ENCODE assay signal across 14 cellular contexts in genomic region chr16:60107467-60107866, GRCh38.
DNase-seq lines count a peak whose midpoint lies in the region; ATAC-seq and TF ChIP-seq lines count a peak whose summit lies in the region.
"Had no signal": no experiment of that assay in that cellular context is flagged by ENCODE, and none has a peak within 500 bp of the region (broad histone marks: within the 10 kb centered on the region; RNA-seq: fewer than 3 reads in every experiment).

No MANE protein-coding gene starts in this region.

- no peak overlapping the region for H2AFZ ChIP-seq in PC-3 (ENCODE audit: low read length)

- H3K4me3 ChIP-seq in left ventricle myocardium inferior (no peak overlapping the region), PC-3 (ENCODE audit: low read length) (no peak overlapping the region), fibroblast of mammary gland (ENCODE audit: control insufficient read depth, low read depth, low read length) (no peak overlapping the region), mesendoderm (ENCODE audit: low read length) (no peak overlapping the region)
- H3K4me3 ChIP-seq: HAP-1 had no signal

- H3K56ac ChIP-seq in mesendoderm (ENCODE audit: low read length) = no peak overlapping the region

- no peaks in the 10 kb centered on the region for H3K79me2 ChIP-seq in PC-3 (ENCODE audit: low read length)
- no peaks in the 10 kb centered on the region for H3K79me2 ChIP-seq in mesendoderm (ENCODE audit: control insufficient read depth, insufficient read depth, low read length)

- no peak overlapping the region for H3K9ac ChIP-seq in PC-3 (ENCODE audit: low read length)
- H3K9ac ChIP-seq in mesendoderm (ENCODE audit: low read length) = no peak overlapping the region

- H3K9me2 ChIP-seq in PC-3 (replicated peaks; ENCODE audit: low read length) = no peaks in the 10 kb centered on the region

- H4K8ac ChIP-seq in mesendoderm (ENCODE audit: low read depth, low read length) = no peak overlapping the region

- no CpG with 5 or more reads among the region's 2 CpGs for WGBS in mesendoderm (ENCODE audit: extremely low coverage, insufficient coverage, low lambda C conversion rate)

- no peaks in the 10 kb centered on the region for H3F3A ChIP-seq in PC-3 (ENCODE audit: low read length, unreplicated experiment)

- intact Hi-C loops in Right ventricle myocardium superior (cut with DNase I) = no loop called here
- intact Hi-C loops in left ventricle myocardium inferior (cut with micrococcal nuclease) = no loop called here
- intact Hi-C loops in PC-3 (cut with micrococcal nuclease) = no loop called here

- no peak overlapping the region for H2BK5ac ChIP-seq in mesendoderm (ENCODE audit: low read length)

- no peak for DNase-seq in Right ventricle myocardium superior
- DNase-seq in left ventricle myocardium inferior = no peak
- peak; percentile 7 for DNase-seq in PC-3
- peak; percentile 55 for DNase-seq in fibroblast of mammary gland (ENCODE audit: low read depth)
- DNase-seq in mesendoderm = no peak
- DNase-seq in NCI-H446 treated with DMSO at 0.1 percent for 48 hours (lab: John Stamatoyannopoulos, UW) = no peak
- DNase-seq: ACHN; activated naive CD4-positive, alpha-beta T cell treated with anti-CD3 and anti-CD28 coated beads, Interleukin-2, amount 10 ng/mL, durations not matched to agents 7 days and 5 days; DMS153; NCI-H1105 treated with DMSO at 0.1 percent for 48 hours; trophoblast cell had no signal

- H3K18ac ChIP-seq in mesendoderm (ENCODE audit: low read length) = no peak overlapping the region

- CTCF ChIA-PET in PC-3 (lab: Charles Lee) = no interaction called here

- H2AK5ac ChIP-seq in mesendoderm (ENCODE audit: low read length) = no peak overlapping the region

- H3K9me3 ChIP-seq in left ventricle myocardium inferior (replicated peaks) = peaks cover 5% of the 10 kb centered on the region
- H3K9me3 ChIP-seq in PC-3 (ENCODE audit: low read length) = no peaks in the 10 kb centered on the region
- H3K9me3 ChIP-seq: HAP-1 had no signal

- no peak overlapping the region for H3K4me2 ChIP-seq in PC-3 (ENCODE audit: low read length)
- H3K4me2 ChIP-seq in mesendoderm (ENCODE audit: low read length) = no peak overlapping the region

- TF ChIP-seq CTCF in left ventricle myocardium inferior (IDR thresholded peaks at IDR 0.05; ENCODE audit: borderline replicate concordance) (no peak), PC-3 (conservative IDR thresholded peaks at IDR 0.05; ENCODE audit: low read depth, low read length) (no peak), fibroblast of mammary gland (conservative IDR thresholded peaks at IDR 0.05; ENCODE audit: control insufficient read depth, insufficient read depth, low read depth, low read length) (no peak)

- no peak overlapping the region for H3K4ac ChIP-seq in mesendoderm (ENCODE audit: low read depth, low read length)

- H2BK120ac ChIP-seq in mesendoderm (ENCODE audit: low read depth, low read length) = no peak overlapping the region

- no peaks in the 10 kb centered on the region for H3K79me1 ChIP-seq in mesendoderm (ENCODE audit: low read length)

- H3K27ac ChIP-seq in left ventricle myocardium inferior (replicated peaks) (no peak overlapping the region), PC-3 (ENCODE audit: low read length) (no peak overlapping the region), mesendoderm (ENCODE audit: low read depth, low read length) (no peak overlapping the region)

- H4K5ac ChIP-seq in mesendoderm (ENCODE audit: low read length) = no peak overlapping the region

- H3K4me1 ChIP-seq in left ventricle myocardium inferior (no peaks in the 10 kb centered on the region), PC-3 (ENCODE audit: insufficient read depth, low read length) (no peaks in the 10 kb centered on the region), mesendoderm (ENCODE audit: control insufficient read depth, low read depth, low read length) (no peaks in the 10 kb centered on the region)
- H3K4me1 ChIP-seq: HAP-1 had no signal

- no peak overlapping the region for H2BK15ac ChIP-seq in mesendoderm (replicated peaks; ENCODE audit: low read depth)

- POLR2A ChIA-PET in PC-3 (lab: Charles Lee; ENCODE audit: unreplicated experiment) = no interaction called here

- H3K27me3 ChIP-seq in left ventricle myocardium inferior (ENCODE audit: low read depth) (no peaks in the 10 kb centered on the region), PC-3 (ENCODE audit: low read length) (no peaks in the 10 kb centered on the region), mesendoderm (ENCODE audit: insufficient read depth, low read length, poor library complexity) (no peaks in the 10 kb centered on the region)

- no peaks in the 10 kb centered on the region for H3K36me3 ChIP-seq in left ventricle myocardium inferior
- H3K36me3 ChIP-seq in PC-3 (ENCODE audit: low read depth, low read length) = no peaks in the 10 kb centered on the region
- no peaks in the 10 kb centered on the region for H3K36me3 ChIP-seq in mesendoderm (ENCODE audit: control insufficient read depth, insufficient read depth, low read length)
- H3K36me3 ChIP-seq: HAP-1 had no signal

- ATAC-seq in Right ventricle myocardium superior (ENCODE audit: poor library complexity) (peak; percentile 43), PC-3 (no peak), GM18519 (IDR thresholded peaks at IDR 0.05; ENCODE audit: low FRiP score, unreplicated experiment) (no peak), GM18861 (IDR thresholded peaks at IDR 0.05; ENCODE audit: unreplicated experiment) (no peak)

- H4K20me1 ChIP-seq in PC-3 (ENCODE audit: low read length) = no peaks in the 10 kb centered on the region

- no TSS peak for BruUV-seq in PC-3 (replicated peaks; lab: Mats Ljungman, UMichigan)

- H3K23ac ChIP-seq in mesendoderm (ENCODE audit: low read length) = no peak overlapping the region

Comparison
In these comparisons a context has a peak if more than half of its experiments do, and no peak if none do; other contexts are left out.
1. DNase-seq: peak in PC-3 (single experiment) and fibroblast of mammary gland (single experiment); none in Right ventricle myocardium superior (single experiment), left ventricle myocardium inferior (single experiment), mesendoderm (single experiment) and NCI-H446 treated with DMSO at 0.1 percent for 48 hours (single experiment).